In the genomic region with DNA sequence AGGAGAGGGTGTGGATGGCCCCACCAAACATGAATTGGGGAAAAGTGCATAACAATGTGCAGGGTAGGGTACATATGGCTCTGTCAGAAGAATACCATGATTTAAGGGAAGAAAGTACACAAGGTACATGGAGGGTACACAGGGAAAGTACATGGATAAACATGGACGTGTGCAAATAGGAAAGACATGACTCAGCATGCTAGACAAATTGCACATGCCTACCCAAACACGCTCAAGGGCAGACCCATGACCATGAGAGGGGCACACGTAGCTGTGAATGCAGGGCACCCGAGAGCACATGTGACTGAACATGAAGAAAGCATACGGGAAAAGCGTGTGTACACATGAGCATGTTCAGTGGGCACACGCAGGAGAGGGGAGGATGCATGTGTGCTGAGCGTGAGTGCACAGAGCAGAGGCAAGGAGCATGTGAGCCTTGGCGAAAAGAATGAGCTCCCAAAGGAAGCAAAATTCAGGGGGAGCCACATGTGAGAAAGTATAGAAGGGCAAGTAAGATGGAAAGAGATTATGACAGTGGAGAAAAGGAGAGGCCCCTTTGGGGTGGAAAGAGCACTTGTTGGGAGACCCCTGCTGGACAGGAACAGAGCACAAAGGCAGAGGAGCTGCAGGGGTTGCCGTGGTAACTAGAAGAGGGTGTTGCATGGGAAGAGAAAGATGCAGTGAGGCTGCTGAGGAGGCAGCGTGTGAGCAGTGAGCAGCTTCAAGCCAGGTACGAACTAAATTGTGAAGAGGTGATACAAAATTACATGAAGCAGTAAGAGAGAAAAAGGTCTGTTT, we compare ENCODE assay signal across 9 cellular contexts.
A peak's percentile ranks its signal among the peaks of the same experiment; 100 is the strongest.
DNase-seq lines count a peak whose midpoint lies in the region; ATAC-seq and TF ChIP-seq lines count a peak whose summit lies in the region.
"Had no signal": no experiment of that assay in that cellular context is flagged by ENCODE, and none has a peak within 500 bp of the region (broad histone marks: within the 10 kb centered on the region; RNA-seq: fewer than 3 reads in every experiment).

No MANE protein-coding gene starts in this region.

- DNase-seq in CMK (ENCODE audit: low read depth) (peak; percentile 53), GM13976 (ENCODE audit: low spot score) (peak; percentile 46), RKO (ENCODE audit: low spot score) (peak; percentile 17), glomerular visceral epithelial cell (ENCODE audit: extremely low spot score) (peak; percentile 42)
- DNase-seq: cortex of kidney had no signal

- in situ Hi-C loops in GM13976 (cut with MboI; ENCODE audit: low sequenced_read_pairs, unreplicated experiment) = no loop called here

- no peak for TF ChIP-seq CTCF in GM13976 (IDR thresholded peaks at IDR 0.05; ENCODE audit: borderline replicate concordance, control extremely low read depth, extremely low read depth, insufficient read depth, missing control alignments)

- ATAC-seq in HG02840 (IDR thresholded peaks at IDR 0.05; ENCODE audit: low FRiP score, unreplicated experiment) (no peak), HG02623 (IDR thresholded peaks at IDR 0.05; ENCODE audit: unreplicated experiment) (no peak), HG02885 (IDR thresholded peaks at IDR 0.05; ENCODE audit: poor library complexity, unreplicated experiment) (no peak), GM21825 (IDR thresholded peaks at IDR 0.05; ENCODE audit: unreplicated experiment) (no peak)
